ENCODE assay signal across 30 cellular contexts in the genomic region with DNA sequence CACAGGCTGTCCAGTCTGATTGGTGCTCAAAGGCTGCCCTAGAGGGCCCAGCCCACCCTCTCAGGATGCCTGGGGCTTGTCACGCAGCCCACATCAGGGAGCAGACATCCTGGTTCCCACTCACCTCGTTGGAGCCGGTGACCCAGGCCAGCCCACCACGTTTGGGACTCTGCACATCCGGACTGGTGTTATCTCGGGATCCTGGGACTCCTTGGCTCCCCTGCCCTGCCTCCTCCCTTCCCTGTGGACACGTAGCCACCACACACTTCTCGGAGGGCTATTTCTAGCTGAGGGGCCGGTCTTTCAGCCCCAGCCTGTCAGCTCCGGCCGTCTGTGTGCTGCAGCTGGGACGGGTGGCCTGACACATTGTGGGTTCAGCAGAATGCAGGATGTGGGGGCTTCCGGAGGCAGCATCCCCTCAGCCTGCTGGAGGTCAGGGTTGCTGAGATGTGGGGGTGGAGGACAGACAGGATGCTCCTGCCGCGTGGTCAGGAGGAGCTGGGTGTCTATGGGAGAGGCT. TPM values are rescaled to one million over a fixed set of nuclear protein-coding genes. Genes with fewer than 3 reads are reported as not detected.
DNase-seq lines count a peak whose midpoint lies in the region; ATAC-seq and TF ChIP-seq lines count a peak whose summit lies in the region.
"Had no signal": no experiment of that assay in that cellular context is flagged by ENCODE, and none has a peak within 500 bp of the region (broad histone marks: within the 10 kb centered on the region; RNA-seq: fewer than 3 reads in every experiment).

No MANE protein-coding gene starts in this region.

- no peak overlapping the region for H3K27ac Mint-ChIP-seq in activated T-cell treated with anti-CD3 and anti-CD28 coated beads, Interleukin-2, amount 50 U/mL, for 24 hours
- H3K27ac Mint-ChIP-seq: activated B cell treated with CpG ODN at 0.5 μM for 24 hours; activated CD4-positive, alpha-beta memory T cell treated with anti-CD3 and anti-CD28 coated beads for 36 hours; memory B cell; stimulated activated naive CD8-positive, alpha-beta T cell treated with anti-CD3 and anti-CD28 coated beads, Interleukin-15, Interleukin-2, amounts not matched to agents 100 ng/mL and 50 ng/mL, for 24 hours; T-helper 2 cell treated with Interferon-gamma antibody and Interleukin-4, amounts not matched to agents 5 μg/mL and 100 μg/mL, for 36 hours had no signal

- peaks cover 21% of the 10 kb centered on the region for H3K27me3 Mint-ChIP-seq in activated T-cell treated with anti-CD3 and anti-CD28 coated beads, Interleukin-2, amount 50 U/mL, for 24 hours

- in situ Hi-C loops in ACHN (cut with HindIII; ENCODE audit: low pct_ligation_motif_present, low pct_unique_long_range_greater_than_20kb, low sequenced_read_pairs): no loop called here

- 17% methylated on average over 2 of the region's 15 CpGs for WGBS in right lobe of liver (ENCODE audit: insufficient coverage, low coverage, low lambda C conversion rate, missing lambda C conversion rate)

- intact Hi-C loops in left ventricle myocardium inferior (cut with micrococcal nuclease): no loop called here
- intact Hi-C loops in right lobe of liver (cut with DNase I): no loop called here
- intact Hi-C loops in left colon (cut with DNase I, micrococcal nuclease): no loop called here

- H3K36me3 Mint-ChIP-seq in activated T-cell treated with anti-CD3 and anti-CD28 coated beads, Interleukin-2, amount 50 U/mL, for 24 hours (ENCODE audit: low read depth): no peaks in the 10 kb centered on the region
- H3K36me3 Mint-ChIP-seq: activated CD4-positive, alpha-beta memory T cell treated with anti-CD3 and anti-CD28 coated beads for 36 hours; memory B cell had no signal

- no peak for TF ChIP-seq POLR2A in right lobe of liver (IDR thresholded peaks at IDR 0.05)

- ATAC-seq in right lobe of liver: peak; percentile 63 to 87 (median 78)
- ATAC-seq in left colon: no peak
- no peak for ATAC-seq in GM21360 (IDR thresholded peaks at IDR 0.05; ENCODE audit: unreplicated experiment)
- ATAC-seq: SK-N-SH treated with all-trans-retinoic acid at 6 μM for 48 hours had no signal

- H3K27me3 ChIP-seq in cardiac muscle cell: no peaks in the 10 kb centered on the region
- peaks cover 28% of the 10 kb centered on the region for H3K27me3 ChIP-seq in left ventricle myocardium inferior (ENCODE audit: low read depth)
- no peaks in the 10 kb centered on the region for H3K27me3 ChIP-seq in right lobe of liver

- no peak overlapping the region for H3K4me3 Mint-ChIP-seq in activated T-cell treated with anti-CD3 and anti-CD28 coated beads, Interleukin-2, amount 50 U/mL, for 24 hours
- H3K4me3 Mint-ChIP-seq: activated B cell treated with CpG ODN at 0.5 μM for 24 hours; activated CD4-positive, alpha-beta memory T cell treated with anti-CD3 and anti-CD28 coated beads for 36 hours; activated T-cell treated with anti-CD3 and anti-CD28 coated beads, Interleukin-2, amount 50 U/mL, for 4 hours; memory B cell; stimulated activated naive CD8-positive, alpha-beta T cell treated with anti-CD3 and anti-CD28 coated beads, Interleukin-15, Interleukin-2, amounts not matched to agents 100 ng/mL and 50 ng/mL, for 24 hours; T-helper 2 cell treated with Interferon-gamma antibody and Interleukin-4, amounts not matched to agents 5 μg/mL and 100 μg/mL, for 36 hours had no signal

- H3K27ac ChIP-seq in cardiac muscle cell: peak overlapping the region; percentile 92
- H3K27ac ChIP-seq in left ventricle myocardium inferior (replicated peaks): no peak overlapping the region
- no peak overlapping the region for H3K27ac ChIP-seq in right lobe of liver
- H3K27ac ChIP-seq: A549, spleen, tibial nerve had no signal

- H3K4me1 ChIP-seq in cardiac muscle cell (ENCODE audit: low read depth) (peaks cover 24% of the 10 kb centered on the region), left ventricle myocardium inferior (peaks cover 10% of the 10 kb centered on the region), right lobe of liver (no peaks in the 10 kb centered on the region)
- H3K4me1 ChIP-seq: A549, tibial nerve had no signal

- peaks cover 5% of the 10 kb centered on the region for H3K4me1 Mint-ChIP-seq in activated T-cell treated with anti-CD3 and anti-CD28 coated beads, Interleukin-2, amount 50 U/mL, for 24 hours (ENCODE audit: low read depth)
- H3K4me1 Mint-ChIP-seq: activated B cell treated with CpG ODN at 0.5 μM for 24 hours, memory B cell had no signal

- no peaks in the 10 kb centered on the region for H3K9me3 Mint-ChIP-seq in activated T-cell treated with anti-CD3 and anti-CD28 coated beads, Interleukin-2, amount 50 U/mL, for 24 hours
- H3K9me3 Mint-ChIP-seq: activated B cell treated with CpG ODN at 0.5 μM for 24 hours; activated CD4-positive, alpha-beta memory T cell treated with anti-CD3 and anti-CD28 coated beads for 36 hours; activated T-cell treated with anti-CD3 and anti-CD28 coated beads, Interleukin-2, amount 50 U/mL, for 4 hours; memory B cell; stimulated activated naive CD8-positive, alpha-beta T cell treated with anti-CD3 and anti-CD28 coated beads, Interleukin-15, Interleukin-2, amounts not matched to agents 100 ng/mL and 50 ng/mL, for 24 hours; T-helper 2 cell treated with Interferon-gamma antibody and Interleukin-4, amounts not matched to agents 5 μg/mL and 100 μg/mL, for 36 hours had no signal

- TF ChIP-seq CTCF in cardiac muscle cell (IDR thresholded peaks at IDR 0.05; ENCODE audit: low read depth, low read length): no peak
- no peak for TF ChIP-seq CTCF in left ventricle myocardium inferior (IDR thresholded peaks at IDR 0.05; ENCODE audit: borderline replicate concordance)
- TF ChIP-seq CTCF in right lobe of liver (IDR thresholded peaks at IDR 0.05): no peak

- DNase-seq in cardiac muscle cell (ENCODE audit: low read depth in 1 of 2, low spot score in 1 of 2) (peak; percentile 2 to 83), left ventricle myocardium inferior (no peak), dermis blood vessel endothelial cell (peak; percentile 43), right lobe of liver (peak in 2 of 3 donors; percentile 58 to 75), left colon (no peak), ACHN (no peak)
- no peak for DNase-seq in activated T-cell treated with anti-CD3 and anti-CD28 coated beads, Interleukin-2, amount 50 U/mL, for 24 hours
- DNase-seq: activated B cell treated with CpG ODN at 0.5 μM for 24 hours; activated CD4-positive, alpha-beta memory T cell treated with anti-CD3 and anti-CD28 coated beads for 36 hours; activated naive CD4-positive, alpha-beta T cell treated with Interleukin-2 at 50 U/mL for 16 hours; activated T-cell treated with anti-CD3 and anti-CD28 coated beads, Interleukin-2, amount 50 U/mL, for 4 hours; caudate nucleus; erythroblast; foreskin fibroblast; NCI-H1694; NCI-H2171; NCI-H526; RPMI8226; spleen; stimulated activated CD4-positive, alpha-beta T cell treated with anti-CD3 and anti-CD28 coated beads, Interleukin-4, amount 100 ng/mL, for 1 hour had no signal

- H3K9me3 ChIP-seq in cardiac muscle cell (ENCODE audit: low read depth) (no peaks in the 10 kb centered on the region), left ventricle myocardium inferior (replicated peaks) (no peaks in the 10 kb centered on the region), right lobe of liver (no peaks in the 10 kb centered on the region)
- H3K9me3 ChIP-seq: A549, spleen, tibial nerve had no signal

- no peaks in the 10 kb centered on the region for H3K36me3 ChIP-seq in cardiac muscle cell
- H3K36me3 ChIP-seq in left ventricle myocardium inferior: no peaks in the 10 kb centered on the region
- H3K36me3 ChIP-seq in right lobe of liver: no peaks in the 10 kb centered on the region
- H3K36me3 ChIP-seq: spleen, tibial nerve had no signal

- H3K4me3 ChIP-seq in cardiac muscle cell: no peak overlapping the region
- no peak overlapping the region for H3K4me3 ChIP-seq in left ventricle myocardium inferior
- H3K4me3 ChIP-seq in right lobe of liver: no peak overlapping the region
- H3K4me3 ChIP-seq: A549, spleen, tibial nerve had no signal

RNA-seq across cellular contexts. Expression of a gene that starts 12.8 kb away (rescaled TPM):
- total RNA-seq in cardiac muscle cell (0.86 and 2.4 TPM in 2 replicates), left ventricle myocardium inferior (not detected), dermis blood vessel endothelial cell (not detected in 2 replicates), right lobe of liver (10 to 100 TPM in 1 of 6 experiments, 1 to 10 TPM in 2, under 1 TPM in 2, not detected in 1; 0.33 to 41.0 (median 1.2) TPM), left colon (not detected)
- polyA plus RNA-seq in cardiac muscle cell: 0.17 and 1.1 TPM in 2 replicates
- total RNA-seq: activated B cell treated with CpG ODN at 0.5 μM for 24 hours; activated CD4-positive, alpha-beta memory T cell treated with anti-CD3 and anti-CD28 coated beads for 36 hours; activated T-cell treated with anti-CD3 and anti-CD28 coated beads, Interleukin-2, amount 50 U/mL, for 4 hours; myocyte; omental fat pad; spleen; tibial nerve had no signal
- polyA plus RNA-seq: A549, BJ had no signal

RNA-seq across cellular contexts. Expression of a gene that starts 53.3 kb away (rescaled TPM):
- not detected in 2 replicates for total RNA-seq in cardiac muscle cell
- polyA plus RNA-seq in cardiac muscle cell: not detected in 2 replicates
- not detected for total RNA-seq in left ventricle myocardium inferior
- not detected in 2 replicates for total RNA-seq in dermis blood vessel endothelial cell
- total RNA-seq in right lobe of liver: not detected
- total RNA-seq in left colon: not detected
- total RNA-seq: activated B cell treated with CpG ODN at 0.5 μM for 24 hours; activated CD4-positive, alpha-beta memory T cell treated with anti-CD3 and anti-CD28 coated beads for 36 hours; activated T-cell treated with anti-CD3 and anti-CD28 coated beads, Interleukin-2, amount 50 U/mL, for 4 hours; myocyte; omental fat pad; spleen; tibial nerve had no signal
- polyA plus RNA-seq: A549, BJ, spleen had no signal

Comparison
In these comparisons a context has a peak if more than half of its experiments do, and no peak if none do; other contexts are left out.
1. DNase-seq: peak in cardiac muscle cell (2 of 2), dermis blood vessel endothelial cell (single experiment) and right lobe of liver (2 of 3); none in left ventricle myocardium inferior (single experiment), left colon (0 of 2), ACHN (single experiment) and activated T-cell treated with anti-CD3 and anti-CD28 coated beads, Interleukin-2, amount 50 U/mL, for 24 hours (single experiment).
2. ATAC-seq: peak in right lobe of liver (4 of 4); none in left colon (single experiment) and GM21360 (single experiment).